In genomic region chr3:187798531-187799520, GRCh38 we compare ENCODE assay signal across 2 cellular contexts.
TF ChIP-seq lines count a peak whose summit lies in the region.

No MANE protein-coding gene starts in this region.

TF ChIP-seq in SK-N-SH treated with all-trans-retinoic acid at 6 μM for 48 hours, 23 proteins besides CTCF, POLR2A, EP300 and RAD21 (continued from another document):
- no peak for TF ChIP-seq TSHZ2 (CRISPR knock-in tag; IDR thresholded peaks at IDR 0.05)
- TF ChIP-seq ISL1 (CRISPR knock-in tag; IDR thresholded peaks at IDR 0.05) = no peak
- TF ChIP-seq CSDC2 (CRISPR knock-in tag; IDR thresholded peaks at IDR 0.05) = no peak
- TF ChIP-seq, protein P1, sequence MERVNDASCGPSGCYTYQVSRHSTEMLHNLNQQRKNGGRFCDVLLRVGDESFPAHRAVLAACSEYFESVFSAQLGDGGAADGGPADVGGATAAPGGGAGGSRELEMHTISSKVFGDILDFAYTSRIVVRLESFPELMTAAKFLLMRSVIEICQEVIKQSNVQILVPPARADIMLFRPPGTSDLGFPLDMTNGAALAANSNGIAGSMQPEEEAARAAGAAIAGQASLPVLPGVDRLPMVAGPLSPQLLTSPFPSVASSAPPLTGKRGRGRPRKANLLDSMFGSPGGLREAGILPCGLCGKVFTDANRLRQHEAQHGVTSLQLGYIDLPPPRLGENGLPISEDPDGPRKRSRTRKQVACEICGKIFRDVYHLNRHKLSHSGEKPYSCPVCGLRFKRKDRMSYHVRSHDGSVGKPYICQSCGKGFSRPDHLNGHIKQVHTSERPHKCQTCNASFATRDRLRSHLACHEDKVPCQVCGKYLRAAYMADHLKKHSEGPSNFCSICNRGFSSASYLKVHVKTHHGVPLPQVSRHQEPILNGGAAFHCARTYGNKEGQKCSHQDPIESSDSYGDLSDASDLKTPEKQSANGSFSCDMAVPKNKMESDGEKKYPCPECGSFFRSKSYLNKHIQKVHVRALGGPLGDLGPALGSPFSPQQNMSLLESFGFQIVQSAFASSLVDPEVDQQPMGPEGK (CRISPR knock-in tag; IDR thresholded peaks at IDR 0.05; ENCODE audit: borderline replicate concordance) = no peak
- TF ChIP-seq TCF4 (CRISPR knock-in tag; IDR thresholded peaks at IDR 0.05; ENCODE audit: borderline replicate concordance) = no peak
- no peak for TF ChIP-seq BACH2 (CRISPR knock-in tag; IDR thresholded peaks at IDR 0.05; ENCODE audit: borderline replicate concordance)
- no peak for TF ChIP-seq ZNF70 (CRISPR knock-in tag; IDR thresholded peaks at IDR 0.05)
- TF ChIP-seq ARNTL (CRISPR knock-in tag; IDR thresholded peaks at IDR 0.05; ENCODE audit: borderline replicate concordance, low read depth) = no peak
- TF ChIP-seq, protein P2, sequence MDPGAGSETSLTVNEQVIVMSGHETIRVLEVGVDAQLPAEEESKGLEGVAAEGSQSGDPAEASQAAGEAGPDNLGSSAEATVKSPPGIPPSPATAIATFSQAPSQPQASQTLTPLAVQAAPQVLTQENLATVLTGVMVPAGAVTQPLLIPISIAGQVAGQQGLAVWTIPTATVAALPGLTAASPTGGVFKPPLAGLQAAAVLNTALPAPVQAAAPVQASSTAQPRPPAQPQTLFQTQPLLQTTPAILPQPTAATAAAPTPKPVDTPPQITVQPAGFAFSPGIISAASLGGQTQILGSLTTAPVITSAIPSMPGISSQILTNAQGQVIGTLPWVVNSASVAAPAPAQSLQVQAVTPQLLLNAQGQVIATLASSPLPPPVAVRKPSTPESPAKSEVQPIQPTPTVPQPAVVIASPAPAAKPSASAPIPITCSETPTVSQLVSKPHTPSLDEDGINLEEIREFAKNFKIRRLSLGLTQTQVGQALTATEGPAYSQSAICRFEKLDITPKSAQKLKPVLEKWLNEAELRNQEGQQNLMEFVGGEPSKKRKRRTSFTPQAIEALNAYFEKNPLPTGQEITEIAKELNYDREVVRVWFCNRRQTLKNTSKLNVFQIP (CRISPR knock-in tag; IDR thresholded peaks at IDR 0.05; ENCODE audit: borderline replicate concordance, low read depth) = no peak
- no peak for TF ChIP-seq TOX (CRISPR knock-in tag; IDR thresholded peaks at IDR 0.05; ENCODE audit: borderline replicate concordance)
- TF ChIP-seq ESRRG (CRISPR knock-in tag; IDR thresholded peaks at IDR 0.05) = no peak

TF ChIP-seq in SK-N-SH, 30 proteins besides CTCF, POLR2A, EP300 and RAD21 (continued from another document):
- TF ChIP-seq USF2 (IDR thresholded peaks at IDR 0.05; ENCODE audit: borderline replicate concordance, low read depth, low read length) = no peak
- TF ChIP-seq GATA2 (CRISPR knock-in tag; IDR thresholded peaks at IDR 0.05) = no peak
- no peak for TF ChIP-seq RXRA (IDR thresholded peaks at IDR 0.05; ENCODE audit: borderline replicate concordance, low read depth)
TF ChIP-seq in SK-N-SH: peak in this region for 0.
